Comparison of ENCODE assay signal across 18 cellular contexts in the genomic region with DNA sequence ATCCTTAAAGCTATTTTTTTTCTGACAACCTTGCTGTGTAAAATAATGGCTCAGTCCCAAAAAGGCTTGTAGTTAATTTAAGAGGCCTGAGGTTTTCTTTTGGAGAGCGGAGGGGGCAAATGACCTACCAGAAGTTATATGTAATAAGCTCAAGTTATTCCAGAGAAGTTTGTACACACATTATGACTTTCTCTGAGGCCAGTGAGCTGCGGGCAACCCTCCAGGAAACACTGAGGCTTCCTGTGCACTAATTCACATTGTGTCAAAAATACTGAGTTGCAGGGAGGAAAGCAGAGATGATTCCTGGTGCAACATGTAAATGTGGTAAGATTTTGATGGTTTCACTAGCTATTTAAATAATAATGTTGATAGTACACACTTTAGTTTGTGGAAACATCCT.
DNase-seq lines count a peak whose midpoint lies in the region; ATAC-seq and TF ChIP-seq lines count a peak whose summit lies in the region.
"Had no signal": no experiment of that assay in that cellular context is flagged by ENCODE, and none has a peak within 500 bp of the region (broad histone marks: within the 10 kb centered on the region; RNA-seq: fewer than 3 reads in every experiment).

No MANE protein-coding gene starts in this region.

- peaks cover 34% of the 10 kb centered on the region for H3K27me3 Mint-ChIP-seq in GM23338 (ENCODE audit: insufficient read depth, low read depth, poor library complexity)
- H3K27me3 Mint-ChIP-seq: type B pancreatic cell had no signal

- no peak overlapping the region for H4K5ac ChIP-seq in IMR-90 (ENCODE audit: low read depth, low read length)

- no peak overlapping the region for H3K27ac Mint-ChIP-seq in GM23338
- H3K27ac Mint-ChIP-seq: activated CD4-positive, alpha-beta memory T cell treated with anti-CD3 and anti-CD28 coated beads, Interleukin-2, amount 10 ng/mL, durations not matched to agents 7 days and 5 days; type B pancreatic cell had no signal

- CTCF ChIA-PET in IMR-90 (lab: Yijun Ruan, JAX): no interaction called here

- no peak overlapping the region for H3K4ac ChIP-seq in IMR-90 (ENCODE audit: low read depth, low read length)

- no peak overlapping the region for H2BK20ac ChIP-seq in IMR-90 (ENCODE audit: low read depth, low read length)

- H3K4me3 ChIP-seq in IMR-90 (ENCODE audit: insufficient read depth, low read depth, low read length) (no peak overlapping the region), astrocyte of the cerebellum (ENCODE audit: low read depth, low read length) (no peak overlapping the region), stomach smooth muscle (ENCODE audit: low read length in 2 of 2) (no peak overlapping the region), GM23338 (no peak overlapping the region)
- H3K4me3 ChIP-seq: adrenal gland, colonic mucosa, heart left ventricle, mucosa of descending colon had no signal

- no peak overlapping the region for H2BK15ac ChIP-seq in IMR-90 (ENCODE audit: low read depth, low read length)

- H2AK5ac ChIP-seq in IMR-90 (ENCODE audit: low read depth, low read length): no peak overlapping the region

- H3K36me3 ChIP-seq in IMR-90 (ENCODE audit: control insufficient read depth, insufficient read depth, low read length) (peaks cover 1% of the 10 kb centered on the region; the same call in 1 of the 2 replicates), stomach smooth muscle (ENCODE audit: control insufficient read depth in 2 of 2, insufficient read depth in 2 of 2, low read length in 2 of 2) (peaks cover 0 to 2% of the 10 kb centered on the region in 2 donors), GM23338 (ENCODE audit: insufficient read depth) (no peaks in the 10 kb centered on the region)
- H3K36me3 ChIP-seq: adrenal gland, colonic mucosa, heart left ventricle had no signal

- in situ Hi-C loops in IMR-90 (cut with MboI; ENCODE audit: low sequenced_read_pairs): loop anchor here (10.0 to 25.0 kb wide), 2 partner anchors 186 to 294 kb away; partner anchors contain the start of gene DIP2C
- in situ Hi-C loops in astrocyte of the cerebellum (cut with HindIII; ENCODE audit: low sequenced_read_pairs): no loop called here

- no peak overlapping the region for H3K18ac ChIP-seq in IMR-90 (ENCODE audit: low read depth, low read length)

- H4K20me1 ChIP-seq in IMR-90 (ENCODE audit: insufficient read depth, low read length) (peaks cover 92% of the 10 kb centered on the region), GM23338 (replicated peaks; ENCODE audit: insufficient read depth) (peaks cover 24% of the 10 kb centered on the region)

- no peak overlapping the region for H3K4me3 Mint-ChIP-seq in GM23338
- H3K4me3 Mint-ChIP-seq: activated CD4-positive, alpha-beta memory T cell treated with anti-CD3 and anti-CD28 coated beads, Interleukin-2, amount 10 ng/mL, durations not matched to agents 7 days and 5 days; activated T-cell treated with anti-CD3 and anti-CD28 coated beads, Interleukin-2, amount 50 U/mL, for 4 hours; type B pancreatic cell had no signal

- peaks cover 65 to 97% of the 10 kb centered on the region in 2 experiments for H3K79me1 ChIP-seq in IMR-90 (ENCODE audit: low read depth in 1 of 2, low read length in 2 of 2)

- peak; percentile 54; the same call in 1 of the 2 replicates for ATAC-seq in IMR-90 (ENCODE audit: low read depth)
- ATAC-seq in GM23338: no peak
- ATAC-seq: activated T-cell treated with anti-CD3 and anti-CD28 coated beads, Interleukin-2, amount 50 U/mL, for 4 hours; mucosa of descending colon had no signal

- BruUV-seq in IMR-90 (replicated peaks; lab: Mats Ljungman, UMichigan): no TSS peak

- no peak for TF ChIP-seq CTCF in IMR-90 (conservative IDR thresholded peaks at IDR 0.05; ENCODE audit: low read depth, low read length)
- TF ChIP-seq CTCF in astrocyte of the cerebellum (IDR thresholded peaks at IDR 0.05; ENCODE audit: low read depth, low read length, missing control alignments): no peak
- TF ChIP-seq CTCF in GM23338 (conservative IDR thresholded peaks at IDR 0.05; ENCODE audit: low read depth in 2 of 2): no peak

- no peak overlapping the region for H3K9ac ChIP-seq in IMR-90 (ENCODE audit: low read depth, low read length)
- peak overlapping the region in 1 of 2 donors; percentile 13 for H3K9ac ChIP-seq in stomach smooth muscle (ENCODE audit: low read length in 2 of 2)

- no peak overlapping the region for H2BK120ac ChIP-seq in IMR-90 (ENCODE audit: low read depth, low read length)

- H3K4me1 ChIP-seq in IMR-90 (ENCODE audit: control insufficient read depth, insufficient read depth, low read length) (peaks cover 4% of the 10 kb centered on the region; the same call in 1 of the 2 replicates), stomach smooth muscle (ENCODE audit: control insufficient read depth, insufficient read depth, low read length) (peaks cover 36% of the 10 kb centered on the region), GM23338 (ENCODE audit: insufficient read depth) (no peaks in the 10 kb centered on the region)
- H3K4me1 ChIP-seq: adrenal gland, colonic mucosa had no signal

- H3K14ac ChIP-seq in IMR-90 (replicated peaks; ENCODE audit: low read depth, low read length): no peak overlapping the region

- no CpG with 5 or more reads among the region's 2 CpGs for WGBS in IMR-90 (ENCODE audit: extremely low coverage in 2 of 2, insufficient read length in 1 of 2), 2 experiments

- H3K4me1 Mint-ChIP-seq in GM23338: peaks cover 11% of the 10 kb centered on the region

- no peak overlapping the region for H2BK5ac ChIP-seq in IMR-90 (ENCODE audit: low read depth, low read length, poor library complexity, severe bottlenecking)

- H3K23ac ChIP-seq in IMR-90 (ENCODE audit: low read depth, low read length): no peak overlapping the region

- POLR2A ChIA-PET in IMR-90 (lab: Charles Lee; ENCODE audit: unreplicated experiment): no interaction called here

- H3K9me3 ChIP-seq in IMR-90 (ENCODE audit: control insufficient read depth, insufficient read depth, low read length) (no peaks in the 10 kb centered on the region), stomach smooth muscle (ENCODE audit: control insufficient read depth in 2 of 2, low read length in 2 of 2) (no peaks in the 10 kb centered on the region)
- H3K9me3 ChIP-seq: adrenal gland, colonic mucosa, heart left ventricle, mucosa of descending colon had no signal

- H4K91ac ChIP-seq in IMR-90 (ENCODE audit: insufficient read depth, low read depth, low read length): no peak overlapping the region

- H3K27me3 ChIP-seq in IMR-90 (ENCODE audit: control insufficient read depth, insufficient read depth, low read length): no peaks in the 10 kb centered on the region
- no peaks in the 10 kb centered on the region for H3K27me3 ChIP-seq in stomach smooth muscle (ENCODE audit: control insufficient read depth in 1 of 2, insufficient read depth in 2 of 2, low read length in 2 of 2)
- peaks cover 32% of the 10 kb centered on the region for H3K27me3 ChIP-seq in GM23338 (ENCODE audit: insufficient read depth)
- H3K27me3 ChIP-seq: adrenal gland, colonic mucosa, heart left ventricle had no signal

- no peaks in the 10 kb centered on the region for H3K36me3 Mint-ChIP-seq in GM23338 (ENCODE audit: low read depth)

- H4K8ac ChIP-seq in IMR-90 (ENCODE audit: low read depth in 2 of 2, low read length in 2 of 2): no peak overlapping the region

- H2AFZ ChIP-seq in IMR-90 (replicated peaks; ENCODE audit: low read length, poor library complexity) (no peak overlapping the region), GM23338 (no peak overlapping the region)

- TF ChIP-seq POLR2A in IMR-90 (IDR thresholded peaks at IDR 0.05; ENCODE audit: low read depth, low read length): no peak

- no peak overlapping the region for H3K4me2 ChIP-seq in IMR-90 (ENCODE audit: low read depth, low read length)
- no peak overlapping the region for H3K4me2 ChIP-seq in GM23338

- TF ChIP-seq RAD21 in IMR-90 (IDR thresholded peaks at IDR 0.05; ENCODE audit: low read length): no peak

- no peaks in the 10 kb centered on the region; the same call in 1 of the 2 replicates for H3K79me2 ChIP-seq in GM23338 (replicated peaks; ENCODE audit: insufficient read depth)

- H3K9me2 ChIP-seq in GM23338 (ENCODE audit: insufficient read depth): no peaks in the 10 kb centered on the region

- dilution Hi-C loops in IMR-90 (cut with HindIII; ENCODE audit: low sequenced_read_pairs, unreplicated experiment): no loop called here

- H3K27ac ChIP-seq in IMR-90 (ENCODE audit: insufficient read depth, low read length) (no peak overlapping the region), stomach smooth muscle (ENCODE audit: low read length) (peak overlapping the region; percentile 67), GM23338 (ENCODE audit: low read depth) (no peak overlapping the region)
- H3K27ac ChIP-seq: adrenal gland, C4-2B, colonic mucosa, epithelial cell of prostate had no signal

- DNase-seq in IMR-90 (peak; percentile 59), astrocyte of the cerebellum (ENCODE audit: low read depth) (peak; percentile 37), iris pigment epithelial cell (ENCODE audit: low read depth) (peak; percentile 57), amniotic stem cell (lab: John Stamatoyannopoulos, UW) (no peak), GM23338 (ENCODE audit: low spot score) (no peak), NCI-H2196 (lab: John Stamatoyannopoulos, UW; ENCODE audit: unreplicated experiment) (no peak)
- DNase-seq: activated CD4-positive, alpha-beta memory T cell treated with anti-CD3 and anti-CD28 coated beads, Interleukin-2, amount 10 ng/mL, durations not matched to agents 7 days and 5 days; activated T-cell treated with anti-CD3 and anti-CD28 coated beads, Interleukin-2, amount 50 U/mL, for 4 hours; colonic mucosa; DMS79; mucosa of descending colon; SW 1271 had no signal

- no peaks in the 10 kb centered on the region for H3F3A ChIP-seq in GM23338 (replicated peaks; ENCODE audit: low read depth)

- H2AK9ac ChIP-seq in IMR-90 (replicated peaks; ENCODE audit: low read depth, low read length, poor library complexity): no peak overlapping the region

- intact Hi-C loops in IMR-90 (cut with micrococcal nuclease): no loop called here

- H3K9me3 Mint-ChIP-seq in GM23338: no peaks in the 10 kb centered on the region
- H3K9me3 Mint-ChIP-seq: activated CD4-positive, alpha-beta memory T cell treated with anti-CD3 and anti-CD28 coated beads, Interleukin-2, amount 10 ng/mL, durations not matched to agents 7 days and 5 days; activated T-cell treated with anti-CD3 and anti-CD28 coated beads, Interleukin-2, amount 50 U/mL, for 4 hours had no signal

- H3K9me1 ChIP-seq in IMR-90 (ENCODE audit: insufficient read depth, low read length): peaks cover 18% of the 10 kb centered on the region

- no peak overlapping the region for H3K56ac ChIP-seq in IMR-90 (ENCODE audit: extremely low read depth, insufficient read depth, low read length)

TF ChIP-seq in GM23338, 12 proteins besides CTCF, POLR2A, EP300 and RAD21 (continues in another document):
- no peak for TF ChIP-seq ZNF331 (CRISPR knock-in tag; IDR thresholded peaks at IDR 0.05; ENCODE audit: low read depth)
- TF ChIP-seq STAT1 (IDR thresholded peaks at IDR 0.05; ENCODE audit: unreplicated experiment): no peak
- no peak for TF ChIP-seq EZH2phosphoT487 (IDR thresholded peaks at IDR 0.05; ENCODE audit: unreplicated experiment)

Comparison
In these comparisons a context has a peak if more than half of its experiments do, and no peak if none do; other contexts are left out.
1. DNase-seq: peak in IMR-90 (single experiment), astrocyte of the cerebellum (single experiment) and iris pigment epithelial cell (single experiment); none in amniotic stem cell (single experiment), GM23338 (single experiment) and NCI-H2196 (single experiment).